ENCODE assay signal across 8 cellular contexts in genomic region chr17:31558748-31559646, GRCh38.
DNase-seq lines count a peak whose midpoint lies in the region; ATAC-seq, FAIRE-seq and TF ChIP-seq lines count a peak whose summit lies in the region.

No MANE protein-coding gene starts in this region.

- H3K4me2 ChIP-seq in H1 (ENCODE audit: insufficient read depth in 1 of 2, low read depth in 2 of 2, low read length in 2 of 2), result peak overlapping the region; percentile 70 to 82

- CTCF ChIA-PET in H1 (lab: Charles Lee; ENCODE audit: partially characterized antibody), result interaction anchor here (0.7 to 7.4 kb wide), 16 partner anchors 11 to 283 kb away, joined by 3 to 72 read pairs (median 3); no protein-coding TSS in a partner anchor

- peak; percentile 49 to 82 for TF ChIP-seq RAD21 in H1 (IDR thresholded peaks at IDR 0.05 in 1 of 2, conservative IDR thresholded peaks at IDR 0.05 in 1 of 2; ENCODE audit: low read depth in 2 of 2, low read length in 2 of 2)

- peaks cover 6 to 54% (median 32%) of the 10 kb centered on the region in 4 experiments; a peak in 6 of 7 replicates for H3K27me3 ChIP-seq in H1 (replicated peaks in 1 of 4; ENCODE audit: control insufficient read depth in 3 of 4, extremely low read depth in 1 of 4, insufficient read depth in 3 of 4, low read length in 3 of 4)

- in situ Hi-C loops in G401 (cut with HindIII; ENCODE audit: low sequenced_read_pairs), result no loop called here

- H3K4me1 ChIP-seq in H1 (replicated peaks in 1 of 4; ENCODE audit: control insufficient read depth in 3 of 4, insufficient read depth in 4 of 4, low read length in 3 of 4), result peaks cover 8 to 21% (median 15%) of the 10 kb centered on the region in 4 experiments

- H3K9ac ChIP-seq in H1 (replicated peaks in 1 of 4; ENCODE audit: extremely low read depth in 1 of 4, low read depth in 3 of 4, low read length in 3 of 4), result no peak overlapping the region; a peak in 1 of 7 replicates

- DNase-seq in G401 (ENCODE audit: low spot score) (peak; percentile 72), NCI-H748 treated with DMSO at 0.1 percent for 48 hours (lab: John Stamatoyannopoulos, UW) (peak; percentile 56), H1 (ENCODE audit: low read depth in 1 of 2, low spot score in 2 of 2) (peak in 1 of 2 experiments; percentile 88), memory B cell (ENCODE audit: low spot score in 2 of 2) (peak; percentile 33 to 52)
- DNase-seq in activated CD8-positive, alpha-beta memory T cell treated with anti-CD3 and anti-CD28 coated beads for 48 hours (ENCODE audit: low read depth in 2 of 3, low spot score in 2 of 3), result peak; percentile 15 to 48 (median 36)
- DNase-seq in stimulated activated CD4-positive, alpha-beta T cell treated with anti-CD3 and anti-CD28 coated beads, TNF-alpha, amount 100 ng/mL, for 48 hours (ENCODE audit: low read depth in 3 of 3), result peak in 2 of 3 donors; percentile 26 to 49

- H2BK12ac ChIP-seq in H1 (ENCODE audit: low read depth, low read length), result no peak overlapping the region

- peak overlapping the region; percentile 17 for H3K27ac Mint-ChIP-seq in memory B cell

- ATAC-seq in HG02885 (IDR thresholded peaks at IDR 0.05; ENCODE audit: poor library complexity, unreplicated experiment) (peak; percentile 64), memory B cell (ENCODE audit: low read depth) (peak; percentile 89), HG03097 (IDR thresholded peaks at IDR 0.05; ENCODE audit: low FRiP score, unreplicated experiment) (no peak)

- no peak for FAIRE-seq in H1 (lab: Jason Lieb, UNC)

- H3K79me1 ChIP-seq in H1 (ENCODE audit: low read depth, low read length), result no peaks in the 10 kb centered on the region

- H3K9me3 Mint-ChIP-seq in memory B cell, result no peaks in the 10 kb centered on the region

- H2BK5ac ChIP-seq in H1 (ENCODE audit: low read depth, low read length), result no peak overlapping the region; the same call in 1 of the 2 replicates

- no peak overlapping the region for H4K5ac ChIP-seq in H1 (ENCODE audit: insufficient read length, low read depth, low read length)

- H3K23me2 ChIP-seq in H1 (ENCODE audit: low read depth, low read length), result peaks cover 16% of the 10 kb centered on the region; the same call in 1 of the 2 replicates

- no peak overlapping the region for H3K23ac ChIP-seq in H1 (ENCODE audit: insufficient read length)

- peak overlapping the region; percentile 33 to 74 (median 44); a peak in 7 of 8 replicates for H3K4me3 ChIP-seq in H1 (ENCODE audit: extremely low read depth in 1 of 4, insufficient read depth in 2 of 4, low read depth in 3 of 4, low read length in 4 of 4)

- H3K4me3 Mint-ChIP-seq in memory B cell, result peak overlapping the region; percentile 83

- no peaks in the 10 kb centered on the region for H3K27me3 Mint-ChIP-seq in memory B cell

- 4% methylated on average over 33 of the region's 120 CpGs; no CpG with 5 or more reads in 1 of the 2 experiments for WGBS in H1 (ENCODE audit: extremely low coverage in 1 of 2, insufficient coverage in 1 of 2, insufficient read length in 1 of 2, insufficient replicate concordance in 2 of 2, low coverage in 1 of 2, low lambda C conversion rate in 2 of 2, missing lambda C conversion rate in 1 of 2), 2 experiments

- no peak overlapping the region for H3K18ac ChIP-seq in H1 (ENCODE audit: extremely low read depth, low read length)

- H2BK15ac ChIP-seq in H1 (ENCODE audit: low read length), result no peak overlapping the region

- POLR2A ChIA-PET in H1 (lab: Charles Lee; ENCODE audit: partially characterized antibody), result interaction anchor here (1.1 to 1.7 kb wide), 5 partner anchors 9 to 282 kb away, joined by 3 read pairs; no protein-coding TSS in a partner anchor

- no peak overlapping the region for H3K56ac ChIP-seq in H1 (replicated peaks; ENCODE audit: insufficient read length, low read depth, low read length)

- H4K91ac ChIP-seq in H1 (replicated peaks; ENCODE audit: insufficient read length, low read length), result peak overlapping the region; percentile 27

- no peak for TF ChIP-seq EP300 in H1 (IDR thresholded peaks at IDR 0.05; ENCODE audit: borderline replicate concordance in 1 of 2, low read depth in 2 of 2, low read length in 2 of 2)

- H2AK5ac ChIP-seq in H1 (ENCODE audit: low read depth, low read length), result no peak overlapping the region

- H3K36me3 ChIP-seq in H1 (ENCODE audit: control insufficient read depth in 2 of 4, insufficient read depth in 4 of 4, low read length in 3 of 4), result no peaks in the 10 kb centered on the region; a peak in 1 of 8 replicates

- no peaks in the 10 kb centered on the region for H3K79me2 ChIP-seq in H1 (ENCODE audit: control insufficient read depth in 1 of 2, insufficient read depth in 2 of 2, low read length in 2 of 2)

- peak overlapping the region; percentile 31; the same call in 1 of the 2 replicates for H4K8ac ChIP-seq in H1 (ENCODE audit: extremely low read depth, insufficient read depth, low read length)

- H2BK120ac ChIP-seq in H1 (replicated peaks; ENCODE audit: low read depth, low read length), result no peak overlapping the region

- no peak overlapping the region for H3K27ac ChIP-seq in H1 (ENCODE audit: low read depth, low read length)

- H4K20me1 ChIP-seq in H1 (replicated peaks in 1 of 2; ENCODE audit: control insufficient read depth in 1 of 2, insufficient read depth in 2 of 2, low read length in 2 of 2), result peaks cover 0 to 2% of the 10 kb centered on the region in 2 experiments

- H3K14ac ChIP-seq in H1 (ENCODE audit: insufficient read length), result no peak overlapping the region

- H3K4me1 Mint-ChIP-seq in memory B cell, result peaks cover 8% of the 10 kb centered on the region

- TF ChIP-seq CTCF in H1 (IDR thresholded peaks at IDR 0.05; ENCODE audit: control extremely low read depth in 1 of 3, insufficient read depth in 1 of 3, low read depth in 1 of 3, low read length in 3 of 3), result peak; percentile 61 to 93 (median 66)

- TF ChIP-seq POLR2A in H1 (IDR thresholded peaks at IDR 0.05; ENCODE audit: control extremely low read depth in 1 of 2, low read depth in 2 of 2, low read length in 2 of 2), result no peak

- H3K36me3 Mint-ChIP-seq in memory B cell, result no peaks in the 10 kb centered on the region

- no peak overlapping the region for H2BK20ac ChIP-seq in H1 (ENCODE audit: low read length)

- H2AFZ ChIP-seq in H1 (ENCODE audit: low read length), result peak overlapping the region; percentile 94; the same call in 1 of the 2 replicates

- H3K9me3 ChIP-seq in H1 (ENCODE audit: insufficient read depth in 2 of 2, low read depth in 1 of 2, low read length in 1 of 2), result no peaks in the 10 kb centered on the region

- no peak overlapping the region for H3K4ac ChIP-seq in H1 (replicated peaks; ENCODE audit: insufficient read length, low read depth, low read length)

TF ChIP-seq in H1, 55 proteins besides CTCF, POLR2A, EP300 and RAD21:
- TF ChIP-seq ATF3 (IDR thresholded peaks at IDR 0.05; ENCODE audit: insufficient read depth, low read depth, low read length) (no peak), TCF12 (IDR thresholded peaks at IDR 0.05; ENCODE audit: low read depth, low read length) (0 out of 2 replicates have a peak, but pooled peaks have one; percentile 57), TAF1 (IDR thresholded peaks at IDR 0.05; ENCODE audit: low read depth, low read length) (0 out of 2 replicates have a peak, but pooled peaks have one; percentile 17), MAX (IDR thresholded peaks at IDR 0.05) (peak; percentile 94), RNF2 (IDR thresholded peaks at IDR 0.05; ENCODE audit: borderline replicate concordance, low read depth, low read length, missing control alignments, poor library complexity, severe bottlenecking) (peak; percentile 37), POLR2AphosphoS5 (IDR thresholded peaks at IDR 0.05; ENCODE audit: low read depth, low read length) (no peak), CTBP2 (IDR thresholded peaks at IDR 0.05; ENCODE audit: borderline replicate concordance, insufficient read depth, insufficient read length, low read length) (no peak), EZH2 (IDR thresholded peaks at IDR 0.05; ENCODE audit: low read depth, low read length, severe bottlenecking) (no peak), KDM4A (IDR thresholded peaks at IDR 0.05; ENCODE audit: low read depth, low read length, severe bottlenecking) (peak; percentile 47), E2F6 (IDR thresholded peaks at IDR 0.05) (peak; percentile 89), USF2 (IDR thresholded peaks at IDR 0.05; ENCODE audit: low read length) (no peak), NANOG (IDR thresholded peaks at IDR 0.05; ENCODE audit: insufficient read depth, low read depth, low read length, poor library complexity, severe bottlenecking) (peak; percentile 25)
TF ChIP-seq in H1: peak in this region for 7.
